In genomic region chr3:152524198-152525140, GRCh38 we compare ENCODE assay signal across 8 cellular contexts.
A peak's percentile ranks its signal among the peaks of the same experiment; 100 is the strongest.
DNase-seq lines count a peak whose midpoint lies in the region; ATAC-seq and TF ChIP-seq lines count a peak whose summit lies in the region.

No MANE protein-coding gene starts in this region.

- H3K4me3 ChIP-seq in ACC112 (ENCODE audit: low read depth, low read length) (no peak overlapping the region), fibroblast of the aortic adventitia (ENCODE audit: low read depth, low read length) (no peak overlapping the region)

- H3K27me3 ChIP-seq in ACC112 (ENCODE audit: insufficient read depth, low read length) = no peaks in the 10 kb centered on the region

- H3K27ac Mint-ChIP-seq in activated CD4-positive, alpha-beta T cell treated with anti-CD3 and anti-CD28 coated beads for 36 hours = no peak overlapping the region

- DNase-seq in ELR (ENCODE audit: low read depth) (peak; percentile 66), NCI-H2081 (lab: John Stamatoyannopoulos, UW) (peak; percentile 65 to 76), fibroblast of the aortic adventitia (ENCODE audit: low read depth) (peak; percentile 82), putamen (ENCODE audit: low spot score) (peak; percentile 50), HPDE6-E6E7 (ENCODE audit: extremely low spot score) (no peak)
- DNase-seq in activated CD4-positive, alpha-beta T cell treated with anti-CD3 and anti-CD28 coated beads for 36 hours = peak; percentile 63

- no peaks in the 10 kb centered on the region for H3K36me3 Mint-ChIP-seq in activated CD4-positive, alpha-beta T cell treated with anti-CD3 and anti-CD28 coated beads for 36 hours (ENCODE audit: low read depth)

- H3K27ac ChIP-seq in ACC112 (ENCODE audit: low read depth, low read length) = no peak overlapping the region

- ATAC-seq in HG02610 (IDR thresholded peaks at IDR 0.05; ENCODE audit: unreplicated experiment) = peak; percentile 53
- ATAC-seq in activated CD4-positive, alpha-beta T cell treated with anti-CD3 and anti-CD28 coated beads for 36 hours = peak; percentile 58

- TF ChIP-seq CTCF in fibroblast of the aortic adventitia (IDR thresholded peaks at IDR 0.05; ENCODE audit: insufficient read depth, low read length) = peak; percentile 72

- H3K4me1 Mint-ChIP-seq in activated CD4-positive, alpha-beta T cell treated with anti-CD3 and anti-CD28 coated beads for 36 hours = no peaks in the 10 kb centered on the region

- no peaks in the 10 kb centered on the region for H3K79me2 ChIP-seq in ACC112 (ENCODE audit: control insufficient read depth, insufficient read depth, low read length, unreplicated experiment)

- H2AFZ ChIP-seq in ACC112 (ENCODE audit: low read length, unreplicated experiment) = peak overlapping the region; percentile 72

- H3K36me3 ChIP-seq in ACC112 (ENCODE audit: insufficient read depth, low read length) = no peaks in the 10 kb centered on the region

- H3K4me1 ChIP-seq in ACC112 (ENCODE audit: control insufficient read depth, insufficient read depth, low read length, unreplicated experiment) = no peaks in the 10 kb centered on the region

- no peaks in the 10 kb centered on the region for H3K9me3 Mint-ChIP-seq in activated CD4-positive, alpha-beta T cell treated with anti-CD3 and anti-CD28 coated beads for 36 hours (ENCODE audit: low read depth)

- POLR2A ChIA-PET in activated CD4-positive, alpha-beta T cell treated with anti-CD3 and anti-CD28 coated beads for 36 hours (lab: Charles Lee) = no interaction called here

- CTCF ChIA-PET in activated CD4-positive, alpha-beta T cell treated with anti-CD3 and anti-CD28 coated beads for 36 hours (lab: Charles Lee) = interaction anchor here (0.6 to 2.6 kb wide), 19 partner anchors 10 to 695 kb away, joined by 3 to 16 read pairs (median 4); no protein-coding TSS in a partner anchor

- H3K4me3 Mint-ChIP-seq in activated CD4-positive, alpha-beta T cell treated with anti-CD3 and anti-CD28 coated beads for 36 hours = no peak overlapping the region

- no peaks in the 10 kb centered on the region for H3K27me3 Mint-ChIP-seq in activated CD4-positive, alpha-beta T cell treated with anti-CD3 and anti-CD28 coated beads for 36 hours

- intact Hi-C loops in activated CD4-positive, alpha-beta T cell treated with anti-CD3 and anti-CD28 coated beads for 36 hours (cut with DNase I, micrococcal nuclease) = loop anchor here (1.0 to 5.0 kb wide), 6 partner anchors 50 to 1082 kb away; no protein-coding TSS in a partner anchor
